ENCODE assay signal across 13 cellular contexts in genomic region chr14:42930058-42930457, GRCh38.
DNase-seq lines count a peak whose midpoint lies in the region; ATAC-seq and TF ChIP-seq lines count a peak whose summit lies in the region.
"Had no signal": no experiment of that assay in that cellular context is flagged by ENCODE, and none has a peak within 500 bp of the region (broad histone marks: within the 10 kb centered on the region; RNA-seq: fewer than 3 reads in every experiment).

No MANE protein-coding gene starts in this region.

- no peaks in the 10 kb centered on the region for H3K36me3 Mint-ChIP-seq in activated CD4-positive, alpha-beta T cell treated with anti-CD3 and anti-CD28 coated beads, Interleukin-2, amount 10 ng/mL, durations not matched to agents 24 days and 14 days (ENCODE audit: low read depth)
- H3K36me3 Mint-ChIP-seq in CD4-positive, alpha-beta memory T cell = no peaks in the 10 kb centered on the region
- H3K36me3 Mint-ChIP-seq in HFFc6 (ENCODE audit: low read depth) = peaks cover 5% of the 10 kb centered on the region; the same call in 1 of the 2 replicates
- H3K36me3 Mint-ChIP-seq: activated naive CD8-positive, alpha-beta T cell treated with anti-CD3 and anti-CD28 coated beads, Interleukin-2, amount 10 ng/mL, durations not matched to agents 7 days and 5 days had no signal

- H3K79me1 ChIP-seq in neuronal stem cell (ENCODE audit: low read depth, low read length) = no peaks in the 10 kb centered on the region

- WGBS in neuronal stem cell (ENCODE audit: extremely low coverage in 2 of 2, insufficient read length in 2 of 2, insufficient replicate concordance in 1 of 2), 2 donors = no CpG with 5 or more reads among the region's 5 CpGs

- no peak overlapping the region for H3K4me2 ChIP-seq in neuronal stem cell (ENCODE audit: insufficient read depth, low read length, poor library complexity, severe bottlenecking)

- no peak overlapping the region for H3K27ac ChIP-seq in neuronal stem cell (replicated peaks; ENCODE audit: low read length)
- no peak overlapping the region for H3K27ac ChIP-seq in CD4-positive, alpha-beta memory T cell (ENCODE audit: low read depth, low read length)
- H3K27ac ChIP-seq: upper lobe of left lung had no signal

- no peak overlapping the region for H4K8ac ChIP-seq in neuronal stem cell (ENCODE audit: low read depth, low read length)

- no peaks in the 10 kb centered on the region for H3K27me3 Mint-ChIP-seq in activated CD4-positive, alpha-beta T cell treated with anti-CD3 and anti-CD28 coated beads, Interleukin-2, amount 10 ng/mL, durations not matched to agents 24 days and 14 days
- no peaks in the 10 kb centered on the region for H3K27me3 Mint-ChIP-seq in CD4-positive, alpha-beta memory T cell
- H3K27me3 Mint-ChIP-seq in HFFc6 (ENCODE audit: insufficient read depth) = no peaks in the 10 kb centered on the region
- H3K27me3 Mint-ChIP-seq: activated naive CD8-positive, alpha-beta T cell treated with anti-CD3 and anti-CD28 coated beads, Interleukin-2, amount 10 ng/mL, durations not matched to agents 7 days and 5 days had no signal

- peak; percentile 38 to 50 for DNase-seq in NCI-H187 (lab: John Stamatoyannopoulos, UW)
- DNase-seq in UCSD-AML1 (lab: John Stamatoyannopoulos, UW; ENCODE audit: unreplicated experiment) = peak; percentile 60
- DNase-seq in neuronal stem cell (ENCODE audit: low spot score) = no peak
- DNase-seq in activated CD4-positive, alpha-beta T cell treated with anti-CD3 and anti-CD28 coated beads, Interleukin-2, amount 10 ng/mL, durations not matched to agents 24 days and 14 days = no peak
- no peak for DNase-seq in 8988T
- no peak for DNase-seq in CD4-positive, alpha-beta memory T cell
- no peak for DNase-seq in HFFc6
- DNase-seq: activated naive CD8-positive, alpha-beta T cell treated with anti-CD3 and anti-CD28 coated beads, Interleukin-2, amount 10 ng/mL, durations not matched to agents 7 days and 5 days; Caco-2; cortex of kidney had no signal

- TF ChIP-seq CTCF in HFFc6 (IDR thresholded peaks at IDR 0.05) = no peak

- H3K9ac ChIP-seq in neuronal stem cell (ENCODE audit: low read depth, low read length, poor library complexity) = no peak overlapping the region

- CTCF ChIA-PET in CD4-positive, alpha-beta memory T cell (lab: Charles Lee; ENCODE audit: partially characterized antibody) = no interaction called here

- H3K9me3 ChIP-seq in neuronal stem cell (replicated peaks in 1 of 2; ENCODE audit: control insufficient read depth in 2 of 2, insufficient read depth in 1 of 2, low read depth in 1 of 2, low read length in 2 of 2) = no peaks in the 10 kb centered on the region
- H3K9me3 ChIP-seq in CD4-positive, alpha-beta memory T cell (ENCODE audit: control insufficient read depth in 1 of 2, low read length in 2 of 2) = no peaks in the 10 kb centered on the region
- H3K9me3 ChIP-seq: Caco-2, upper lobe of left lung had no signal

- ATAC-seq in GM21619 (IDR thresholded peaks at IDR 0.05; ENCODE audit: unreplicated experiment) = peak; percentile 48

- no peaks in the 10 kb centered on the region for H3K27me3 ChIP-seq in neuronal stem cell (ENCODE audit: control insufficient read depth in 3 of 3, insufficient read depth in 3 of 3, low read depth in 1 of 3, low read length in 3 of 3)
- no peaks in the 10 kb centered on the region for H3K27me3 ChIP-seq in CD4-positive, alpha-beta memory T cell (ENCODE audit: insufficient read depth, low read length)
- H3K27me3 ChIP-seq: upper lobe of left lung had no signal

- no peak overlapping the region for H2BK15ac ChIP-seq in neuronal stem cell (ENCODE audit: low read length)

- H4K91ac ChIP-seq in neuronal stem cell (ENCODE audit: low read depth, low read length, poor library complexity) = no peak overlapping the region

- peaks cover 9% of the 10 kb centered on the region for H3K9me3 Mint-ChIP-seq in activated CD4-positive, alpha-beta T cell treated with anti-CD3 and anti-CD28 coated beads, Interleukin-2, amount 10 ng/mL, durations not matched to agents 24 days and 14 days
- peaks cover 0 to 20% (median 14%) of the 10 kb centered on the region in 8 donors for H3K9me3 Mint-ChIP-seq in CD4-positive, alpha-beta memory T cell
- peaks cover 57% of the 10 kb centered on the region for H3K9me3 Mint-ChIP-seq in HFFc6

- no peak overlapping the region for H3K4me3 ChIP-seq in neuronal stem cell (ENCODE audit: low read length in 2 of 2)
- H3K4me3 ChIP-seq in CD4-positive, alpha-beta memory T cell (ENCODE audit: low read length in 2 of 2) = no peak overlapping the region
- H3K4me3 ChIP-seq: lung, upper lobe of left lung had no signal

- no peaks in the 10 kb centered on the region for H3K4me1 Mint-ChIP-seq in activated CD4-positive, alpha-beta T cell treated with anti-CD3 and anti-CD28 coated beads, Interleukin-2, amount 10 ng/mL, durations not matched to agents 24 days and 14 days
- no peaks in the 10 kb centered on the region for H3K4me1 Mint-ChIP-seq in CD4-positive, alpha-beta memory T cell
- no peaks in the 10 kb centered on the region for H3K4me1 Mint-ChIP-seq in HFFc6 (ENCODE audit: low read depth)
- H3K4me1 Mint-ChIP-seq: activated naive CD8-positive, alpha-beta T cell treated with anti-CD3 and anti-CD28 coated beads, Interleukin-2, amount 10 ng/mL, durations not matched to agents 7 days and 5 days had no signal

- H3K36me3 ChIP-seq in neuronal stem cell (replicated peaks in 1 of 2; ENCODE audit: control insufficient read depth in 2 of 2, insufficient read depth in 2 of 2, low read length in 2 of 2) = no peaks in the 10 kb centered on the region
- H3K36me3 ChIP-seq in CD4-positive, alpha-beta memory T cell (ENCODE audit: insufficient read depth, low read length) = no peaks in the 10 kb centered on the region
- H3K36me3 ChIP-seq: upper lobe of left lung had no signal

- no peak overlapping the region for H3K23ac ChIP-seq in neuronal stem cell (ENCODE audit: low read depth, low read length, poor library complexity)

- no peak overlapping the region for H2BK120ac ChIP-seq in neuronal stem cell (ENCODE audit: low read depth, low read length)

- H3K4ac ChIP-seq in neuronal stem cell (ENCODE audit: low read length) = no peak overlapping the region

- POLR2A ChIA-PET in CD4-positive, alpha-beta memory T cell (lab: Charles Lee; ENCODE audit: partially characterized antibody) = no interaction called here

- H3K18ac ChIP-seq in neuronal stem cell (ENCODE audit: low read length) = no peak overlapping the region

- intact Hi-C loops in activated CD4-positive, alpha-beta T cell treated with anti-CD3 and anti-CD28 coated beads, Interleukin-2, amount 10 ng/mL, durations not matched to agents 24 days and 14 days (cut with micrococcal nuclease) = no loop called here
- intact Hi-C loops in CD4-positive, alpha-beta memory T cell (cut with micrococcal nuclease) = no loop called here

- H2BK5ac ChIP-seq in neuronal stem cell (ENCODE audit: low read length) = no peak overlapping the region

- H3K4me1 ChIP-seq in neuronal stem cell (ENCODE audit: control insufficient read depth in 2 of 2, insufficient read depth in 1 of 2, low read depth in 1 of 2, low read length in 2 of 2) = no peaks in the 10 kb centered on the region
- no peaks in the 10 kb centered on the region for H3K4me1 ChIP-seq in CD4-positive, alpha-beta memory T cell (ENCODE audit: insufficient read depth, low read length)
- H3K4me1 ChIP-seq: Caco-2, upper lobe of left lung had no signal

- H2BK12ac ChIP-seq in neuronal stem cell (ENCODE audit: low read length) = no peak overlapping the region

- H3K14ac ChIP-seq in neuronal stem cell (ENCODE audit: low read length) = no peak overlapping the region

- no peak overlapping the region for H2AK5ac ChIP-seq in neuronal stem cell (ENCODE audit: low read depth, low read length)

- no peak overlapping the region for H3K27ac Mint-ChIP-seq in activated CD4-positive, alpha-beta T cell treated with anti-CD3 and anti-CD28 coated beads, Interleukin-2, amount 10 ng/mL, durations not matched to agents 24 days and 14 days
- H3K27ac Mint-ChIP-seq in CD4-positive, alpha-beta memory T cell = no peak overlapping the region
- H3K27ac Mint-ChIP-seq in HFFc6 = no peak overlapping the region
- H3K27ac Mint-ChIP-seq: activated naive CD8-positive, alpha-beta T cell treated with anti-CD3 and anti-CD28 coated beads, Interleukin-2, amount 10 ng/mL, durations not matched to agents 7 days and 5 days had no signal

- H3K4me3 Mint-ChIP-seq in activated CD4-positive, alpha-beta T cell treated with anti-CD3 and anti-CD28 coated beads, Interleukin-2, amount 10 ng/mL, durations not matched to agents 24 days and 14 days = no peak overlapping the region
- H3K4me3 Mint-ChIP-seq in CD4-positive, alpha-beta memory T cell = no peak overlapping the region
- no peak overlapping the region for H3K4me3 Mint-ChIP-seq in HFFc6
- H3K4me3 Mint-ChIP-seq: activated naive CD8-positive, alpha-beta T cell treated with anti-CD3 and anti-CD28 coated beads, Interleukin-2, amount 10 ng/mL, durations not matched to agents 7 days and 5 days had no signal

- peak overlapping the region; percentile 61 for H2AFZ ChIP-seq in neuronal stem cell (ENCODE audit: low read length)

Comparison
In these comparisons a context has a peak if more than half of its experiments do, and no peak if none do; other contexts are left out.
1. DNase-seq: peak in NCI-H187 (2 of 2) and UCSD-AML1 (single experiment); none in neuronal stem cell (single experiment), activated CD4-positive, alpha-beta T cell treated with anti-CD3 and anti-CD28 coated beads, Interleukin-2, amount 10 ng/mL, durations not matched to agents 24 days and 14 days (single experiment), 8988T (single experiment), CD4-positive, alpha-beta memory T cell (0 of 5) and HFFc6 (single experiment).